In genomic region chr16:51146256-51146924, GRCh38 we compare ENCODE assay signal across 11 cellular contexts. TPM values are rescaled to one million over a fixed set of nuclear protein-coding genes. Genes with fewer than 3 reads are reported as not detected.
A peak's percentile ranks its signal among the peaks of the same experiment; 100 is the strongest.
DNase-seq lines count a peak whose midpoint lies in the region; ATAC-seq, FAIRE-seq and TF ChIP-seq lines count a peak whose summit lies in the region.
"Had no signal": no experiment of that assay in that cellular context is flagged by ENCODE, and none has a peak within 500 bp of the region (broad histone marks: within the 10 kb centered on the region; RNA-seq: fewer than 3 reads in every experiment).

No MANE protein-coding gene starts in this region.

- H3K4me3 ChIP-seq in LNCaP clone FGC (ENCODE audit: low read depth, low read length) (no peak overlapping the region), epithelial cell of proximal tubule (ENCODE audit: low read depth, low read length) (peak overlapping the region; percentile 94), neural cell (ENCODE audit: low read length) (no peak overlapping the region)
- H3K4me3 ChIP-seq: suprapubic skin had no signal

- no peaks in the 10 kb centered on the region for H3K9me2 ChIP-seq in neural cell (ENCODE audit: insufficient read depth, low read length)

- no peak for TF ChIP-seq EP300 in neural cell (conservative IDR thresholded peaks at IDR 0.05; ENCODE audit: poor library complexity, severe bottlenecking)

- TF ChIP-seq CTCF in LNCaP clone FGC (IDR thresholded peaks at IDR 0.05; ENCODE audit: control insufficient read depth, extremely low read depth, insufficient read depth) (peak; percentile 36; the same call in 1 of the 2 replicates), epithelial cell of proximal tubule (conservative IDR thresholded peaks at IDR 0.05; ENCODE audit: low read depth, low read length) (peak; percentile 60), neural cell (IDR thresholded peaks at IDR 0.05; ENCODE audit: poor library complexity, severe bottlenecking) (peak; percentile 59)

- H3K9ac ChIP-seq in neural cell (ENCODE audit: low read length), result no peak overlapping the region

- peak; percentile 64 for TF ChIP-seq RAD21 in neural cell (conservative IDR thresholded peaks at IDR 0.05)

- H3K4me2 ChIP-seq in neural cell (ENCODE audit: low read length), result no peak overlapping the region

- FAIRE-seq in HTR-8/SVneo (lab: Jason Lieb, UNC), result no peak

- no peaks in the 10 kb centered on the region for H3K36me3 ChIP-seq in neural cell (ENCODE audit: insufficient read depth, low read length)
- H3K36me3 ChIP-seq: suprapubic skin had no signal

- no peak for ATAC-seq in HG03565 (IDR thresholded peaks at IDR 0.05; ENCODE audit: unreplicated experiment)

- H4K20me1 ChIP-seq in neural cell (ENCODE audit: insufficient read depth), result no peaks in the 10 kb centered on the region

- H3K27me3 ChIP-seq in neural cell (ENCODE audit: insufficient read depth, low read depth, low read length), result peaks cover 25% of the 10 kb centered on the region

- DNase-seq in AG20443 (ENCODE audit: low spot score), result peak; percentile 53
- DNase-seq in LNCaP clone FGC (ENCODE audit: low read depth), result no peak
- no peak for DNase-seq in epithelial cell of proximal tubule (ENCODE audit: low read depth)
- no peak for DNase-seq in HTR-8/SVneo (ENCODE audit: insufficient read length, low spot score)
- DNase-seq in NCI-H69 (lab: John Stamatoyannopoulos, UW), result no peak
- DNase-seq in NCI-H2107 (lab: John Stamatoyannopoulos, UW), result no peak
- DNase-seq: mammary epithelial cell; stimulated activated CD4-positive, alpha-beta T cell treated with anti-CD3 and anti-CD28 coated beads, Interleukin-1b, Interleukin-23, amount 100 ng/mL, for 48 hours had no signal

- no peak overlapping the region for H2AFZ ChIP-seq in neural cell (ENCODE audit: low read depth, low read length)

- no peaks in the 10 kb centered on the region for H3F3A ChIP-seq in neural cell (ENCODE audit: insufficient read depth, low read length, poor library complexity, severe bottlenecking)

- H3K79me2 ChIP-seq in neural cell (replicated peaks; ENCODE audit: insufficient read depth, low read length), result peaks cover 96% of the 10 kb centered on the region

- no peak overlapping the region for H3K27ac ChIP-seq in neural cell (ENCODE audit: low read length)
- H3K27ac ChIP-seq: suprapubic skin had no signal

- no peaks in the 10 kb centered on the region for H3K9me3 ChIP-seq in neural cell (ENCODE audit: low read length)
- H3K9me3 ChIP-seq: suprapubic skin had no signal

TF ChIP-seq in neural cell, 6 proteins besides CTCF, POLR2A, EP300 and RAD21:
- TF ChIP-seq TAF1 (IDR thresholded peaks at IDR 0.05; ENCODE audit: low read depth) (no peak), EZH2 (IDR thresholded peaks at IDR 0.05; ENCODE audit: borderline replicate concordance, insufficient read depth, low read length, poor library complexity, severe bottlenecking) (no peak), REST (IDR thresholded peaks at IDR 0.05; ENCODE audit: borderline replicate concordance) (no peak), MXI1 (conservative IDR thresholded peaks at IDR 0.05; ENCODE audit: poor library complexity, severe bottlenecking) (no peak), SMC3 (conservative IDR thresholded peaks at IDR 0.05; ENCODE audit: poor library complexity) (peak; percentile 65), POLR2AphosphoS5 (IDR thresholded peaks at IDR 0.05) (no peak)

RNA-seq across cellular contexts. Expression of gene SALL1, which starts 4.7 kb away (rescaled TPM):
- 17.4 and 20.0 TPM in 2 replicates for total RNA-seq in epithelial cell of proximal tubule
- polyA plus RNA-seq in neural cell, result 0.08 and 0.22 TPM in 2 replicates
- polyA minus RNA-seq in neural cell, result 0.69 and 2.4 TPM in 2 replicates
